19 cellular contexts compared by ENCODE assay signal in genomic region chr11:58641326-58641725, GRCh38.
"Had no signal": no experiment of that assay in that cellular context is flagged by ENCODE, and none has a peak within 500 bp of the region (broad histone marks: within the 10 kb centered on the region; RNA-seq: fewer than 3 reads in every experiment).

No MANE protein-coding gene starts in this region.

- H3K27ac Mint-ChIP-seq: activated B cell treated with CpG ODN at 0.5 μM for 24 hours; activated CD4-positive, alpha-beta memory T cell treated with anti-CD3 and anti-CD28 coated beads, Interleukin-2, amount 10 ng/mL, durations not matched to agents 7 days and 5 days; activated naive CD4-positive, alpha-beta T cell treated with anti-CD3 and anti-CD28 coated beads for 36 hours; mesothelial cell of epicardium; T-helper 2 cell treated with Interferon-gamma antibody and Interleukin-4, amounts not matched to agents 5 μg/mL and 100 μg/mL, for 36 hours had no signal

- H3K4me1 Mint-ChIP-seq: mesothelial cell of epicardium, neural crest cell had no signal

- H3K27me3 Mint-ChIP-seq: activated T-cell treated with anti-CD3 and anti-CD28 coated beads, Interleukin-2, amount 50 U/mL, for 24 hours had no signal

- H3K36me3 Mint-ChIP-seq: mesothelial cell of epicardium; stimulated activated effector memory CD8-positive, alpha-beta T cell treated with anti-CD3 and anti-CD28 coated beads, Interleukin-12 subunit alpha, Interleukin-12 subunit beta, amount 100 ng/mL, for 72 hours had no signal

- H3K9me3 Mint-ChIP-seq: stimulated activated effector memory CD8-positive, alpha-beta T cell treated with anti-CD3 and anti-CD28 coated beads, Interleukin-12 subunit alpha, Interleukin-12 subunit beta, amount 100 ng/mL, for 72 hours had no signal

- DNase-seq: activated B cell treated with CpG ODN at 0.5 μM for 24 hours; activated CD4-positive, alpha-beta memory T cell treated with anti-CD3 and anti-CD28 coated beads, Interleukin-2, amount 10 ng/mL, durations not matched to agents 7 days and 5 days; activated CD4-positive, alpha-beta T cell treated with anti-CD3 and anti-CD28 coated beads for 48 hours; activated naive CD4-positive, alpha-beta T cell treated with anti-CD3 and anti-CD28 coated beads for 36 hours; activated T-cell treated with anti-CD3 and anti-CD28 coated beads, Interleukin-2, amount 50 U/mL, for 24 hours; aorta; brain microvascular endothelial cell; central memory CD4-positive, alpha-beta T cell; effector CD4-positive, alpha-beta T cell; head of caudate nucleus; left lung; ovary; stimulated activated CD4-positive, alpha-beta T cell treated with anti-CD3 and anti-CD28 coated beads, Interleukin-4, amount 100 ng/mL, for 24 hours; SW 1271 had no signal

- H3K4me3 Mint-ChIP-seq: activated B cell treated with CpG ODN at 0.5 μM for 24 hours; activated CD4-positive, alpha-beta memory T cell treated with anti-CD3 and anti-CD28 coated beads, Interleukin-2, amount 10 ng/mL, durations not matched to agents 7 days and 5 days; activated naive CD4-positive, alpha-beta T cell treated with anti-CD3 and anti-CD28 coated beads for 36 hours; activated T-cell treated with anti-CD3 and anti-CD28 coated beads, Interleukin-2, amount 50 U/mL, for 24 hours; mesothelial cell of epicardium; neural crest cell; stimulated activated effector memory CD8-positive, alpha-beta T cell treated with anti-CD3 and anti-CD28 coated beads, Interleukin-12 subunit alpha, Interleukin-12 subunit beta, amount 100 ng/mL, for 72 hours; T-helper 2 cell treated with Interferon-gamma antibody and Interleukin-4, amounts not matched to agents 5 μg/mL and 100 μg/mL, for 36 hours had no signal

- ATAC-seq: left lung; sciatic nerve; stimulated activated effector memory CD8-positive, alpha-beta T cell treated with anti-CD3 and anti-CD28 coated beads, Interleukin-12 subunit alpha, Interleukin-12 subunit beta, amount 100 ng/mL, for 72 hours had no signal
